In the genomic region with DNA sequence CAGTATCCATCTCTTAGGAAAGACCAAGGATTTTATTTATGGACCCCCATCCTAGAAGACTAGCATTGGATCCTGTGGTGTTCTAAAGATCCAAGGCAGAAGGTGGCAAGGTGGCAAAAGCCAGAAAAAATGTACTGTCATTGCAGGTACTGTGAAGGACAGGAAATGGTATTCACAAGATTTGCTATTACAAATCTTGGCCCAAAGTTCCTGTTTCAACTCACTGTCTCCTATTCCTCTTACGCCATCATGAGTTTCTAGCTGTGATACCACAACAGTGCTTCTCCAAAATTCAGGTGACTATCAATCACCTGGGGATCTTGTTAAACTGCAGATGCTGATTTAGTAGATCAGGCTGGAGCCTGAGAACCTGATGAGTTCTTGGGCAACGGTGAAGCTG, we compare ENCODE assay signal across 17 cellular contexts. TPM values are rescaled to one million over a fixed set of nuclear protein-coding genes. Genes with fewer than 3 reads are reported as not detected.
A peak's percentile ranks its signal among the peaks of the same experiment; 100 is the strongest.
DNase-seq lines count a peak whose midpoint lies in the region; ATAC-seq and TF ChIP-seq lines count a peak whose summit lies in the region.
"Had no signal": no experiment of that assay in that cellular context is flagged by ENCODE, and none has a peak within 500 bp of the region (broad histone marks: within the 10 kb centered on the region; RNA-seq: fewer than 3 reads in every experiment).

No MANE protein-coding gene starts in this region.

- CTCF ChIA-PET in activated CD8-positive, alpha-beta memory T cell treated with anti-CD3 and anti-CD28 coated beads, Interleukin-2, amount 10 ng/mL, durations not matched to agents 7 days and 5 days (lab: Charles Lee) = interaction anchor here (0.8 to 2.8 kb wide), 7 partner anchors 8 to 244 kb away, joined by 3 to 16 read pairs (median 3); no protein-coding TSS in a partner anchor
- CTCF ChIA-PET in T-cell (lab: Charles Lee) = interaction anchor here in 1 of 2 donors (0.6 to 1.1 kb wide), 2 partner anchors 11 to 22 kb away, joined by 3 read pairs; partner anchors contain the start of gene ACP6

- peaks cover 41% of the 10 kb centered on the region for H3K36me3 Mint-ChIP-seq in activated CD8-positive, alpha-beta memory T cell treated with anti-CD3 and anti-CD28 coated beads, Interleukin-2, amount 10 ng/mL, durations not matched to agents 7 days and 5 days
- peaks cover 33% of the 10 kb centered on the region for H3K36me3 Mint-ChIP-seq in T-cell
- peaks cover 4% of the 10 kb centered on the region for H3K36me3 Mint-ChIP-seq in central memory CD8-positive, alpha-beta T cell (ENCODE audit: insufficient read depth)

- peak overlapping the region; percentile 3 to 77 (median 53) for H3K27ac ChIP-seq in upper lobe of left lung
- H3K27ac ChIP-seq: BLaER1, thyroid gland had no signal

- no peaks in the 10 kb centered on the region for H3K27me3 Mint-ChIP-seq in activated CD8-positive, alpha-beta memory T cell treated with anti-CD3 and anti-CD28 coated beads, Interleukin-2, amount 10 ng/mL, durations not matched to agents 7 days and 5 days
- H3K27me3 Mint-ChIP-seq in T-cell = no peaks in the 10 kb centered on the region
- H3K27me3 Mint-ChIP-seq in central memory CD8-positive, alpha-beta T cell = no peaks in the 10 kb centered on the region
- H3K27me3 Mint-ChIP-seq: stimulated activated naive B cell treated with anti-CD40 and anti-IgM and Interleukin-4, amounts not matched to agents 10 μg/mL and 1 μg/mL and 100 μg/mL, for 72 hours had no signal

- DNase-seq in activated CD8-positive, alpha-beta memory T cell treated with anti-CD3 and anti-CD28 coated beads, Interleukin-2, amount 10 ng/mL, durations not matched to agents 7 days and 5 days = no peak
- DNase-seq in activated CD8-positive, alpha-beta memory T cell treated with anti-CD3 and anti-CD28 coated beads, Interleukin-2, amount 50 U/mL, for 4 hours = no peak
- DNase-seq in T-cell (no peak), upper lobe of left lung (no peak), SHP77 (lab: John Stamatoyannopoulos, UW) (no peak), cortex of kidney (lab: John Stamatoyannopoulos, UW) (no peak)
- DNase-seq in central memory CD8-positive, alpha-beta T cell (ENCODE audit: low spot score in 2 of 2) = no peak
- DNase-seq: activated T-cell treated with anti-CD3 and anti-CD28 coated beads, Interleukin-2, amount 50 U/mL, for 4 hours; DMS 273 treated with DMSO at 0.1 percent for 48 hours; NCI-H1417 treated with DMSO at 0.1 percent for 48 hours; stimulated activated CD4-positive, alpha-beta T cell treated with anti-CD3 and anti-CD28 coated beads, Interleukin-2, amount 100 ng/mL, for 24 hours; stimulated activated naive B cell treated with anti-CD40 and anti-IgM and Interleukin-4, amounts not matched to agents 10 μg/mL and 1 μg/mL and 100 μg/mL, for 72 hours; thyroid gland had no signal

- H3K27me3 ChIP-seq in upper lobe of left lung = no peaks in the 10 kb centered on the region
- H3K27me3 ChIP-seq: BLaER1, thyroid gland had no signal

- no peak overlapping the region for H3K4me3 Mint-ChIP-seq in activated CD8-positive, alpha-beta memory T cell treated with anti-CD3 and anti-CD28 coated beads, Interleukin-2, amount 10 ng/mL, durations not matched to agents 7 days and 5 days
- no peak overlapping the region for H3K4me3 Mint-ChIP-seq in T-cell
- H3K4me3 Mint-ChIP-seq in central memory CD8-positive, alpha-beta T cell = peak overlapping the region; percentile 7
- H3K4me3 Mint-ChIP-seq: brain; stimulated activated naive B cell treated with anti-CD40 and anti-IgM and Interleukin-4, amounts not matched to agents 10 μg/mL and 1 μg/mL and 100 μg/mL, for 72 hours had no signal

- peaks cover 7 to 59% (median 28%) of the 10 kb centered on the region in 4 donors for H3K36me3 ChIP-seq in upper lobe of left lung

- no peaks in the 10 kb centered on the region for H3K9me3 ChIP-seq in upper lobe of left lung
- H3K9me3 ChIP-seq: BLaER1, thyroid gland had no signal

- POLR2A ChIA-PET in T-cell (lab: Charles Lee) = no interaction called here

- no peaks in the 10 kb centered on the region for H3K4me1 ChIP-seq in upper lobe of left lung

- H3K9me3 Mint-ChIP-seq in activated CD8-positive, alpha-beta memory T cell treated with anti-CD3 and anti-CD28 coated beads, Interleukin-2, amount 10 ng/mL, durations not matched to agents 7 days and 5 days (ENCODE audit: low read depth) = no peaks in the 10 kb centered on the region
- H3K9me3 Mint-ChIP-seq in T-cell = no peaks in the 10 kb centered on the region
- H3K9me3 Mint-ChIP-seq in central memory CD8-positive, alpha-beta T cell = no peaks in the 10 kb centered on the region
- H3K9me3 Mint-ChIP-seq: activated T-cell treated with anti-CD3 and anti-CD28 coated beads, Interleukin-2, amount 50 U/mL, for 4 hours; brain; stimulated activated naive B cell treated with anti-CD40 and anti-IgM and Interleukin-4, amounts not matched to agents 10 μg/mL and 1 μg/mL and 100 μg/mL, for 72 hours had no signal

- TF ChIP-seq EP300 in upper lobe of left lung (IDR thresholded peaks at IDR 0.05) = no peak

- H3K27ac Mint-ChIP-seq in activated CD8-positive, alpha-beta memory T cell treated with anti-CD3 and anti-CD28 coated beads, Interleukin-2, amount 10 ng/mL, durations not matched to agents 7 days and 5 days = peak overlapping the region; percentile 88
- peak overlapping the region; percentile 68 to 85 for H3K27ac Mint-ChIP-seq in T-cell
- H3K27ac Mint-ChIP-seq in central memory CD8-positive, alpha-beta T cell (ENCODE audit: low read depth) = peak overlapping the region; percentile 50
- H3K27ac Mint-ChIP-seq: brain; stimulated activated naive B cell treated with anti-CD40 and anti-IgM and Interleukin-4, amounts not matched to agents 10 μg/mL and 1 μg/mL and 100 μg/mL, for 72 hours had no signal

- H3K4me1 Mint-ChIP-seq in activated CD8-positive, alpha-beta memory T cell treated with anti-CD3 and anti-CD28 coated beads, Interleukin-2, amount 10 ng/mL, durations not matched to agents 7 days and 5 days = peaks cover 59% of the 10 kb centered on the region
- peaks cover 45 to 54% (median 48%) of the 10 kb centered on the region in 3 donors for H3K4me1 Mint-ChIP-seq in T-cell
- H3K4me1 Mint-ChIP-seq in central memory CD8-positive, alpha-beta T cell = peaks cover 41% of the 10 kb centered on the region
- H3K4me1 Mint-ChIP-seq: stimulated activated naive B cell treated with anti-CD40 and anti-IgM and Interleukin-4, amounts not matched to agents 10 μg/mL and 1 μg/mL and 100 μg/mL, for 72 hours had no signal

- no peak for TF ChIP-seq POLR2A in upper lobe of left lung (IDR thresholded peaks at IDR 0.05)

- no peak for TF ChIP-seq CTCF in upper lobe of left lung (IDR thresholded peaks at IDR 0.05)

- no peak overlapping the region for H3K4me3 ChIP-seq in upper lobe of left lung
- H3K4me3 ChIP-seq: BLaER1, lung, thyroid gland had no signal

- WGBS in upper lobe of left lung, 2 donors = 76 to 79% methylated on average over 2 of the region's 2 CpGs

- ATAC-seq in activated CD8-positive, alpha-beta memory T cell treated with anti-CD3 and anti-CD28 coated beads, Interleukin-2, amount 10 ng/mL, durations not matched to agents 7 days and 5 days = no peak
- no peak for ATAC-seq in T-cell (replicated peaks in 1 of 4)
- peak; percentile 59 for ATAC-seq in central memory CD8-positive, alpha-beta T cell (replicated peaks; ENCODE audit: extremely low read depth, poor library complexity, severe bottlenecking)
- peak in 1 of 2 donors; percentile 26 for ATAC-seq in upper lobe of left lung (ENCODE audit: low FRiP score in 2 of 2)
- no peak for ATAC-seq in GM21717 (IDR thresholded peaks at IDR 0.05; ENCODE audit: unreplicated experiment)
- ATAC-seq: stimulated activated naive B cell treated with anti-CD40 and anti-IgM and Interleukin-4, amounts not matched to agents 10 μg/mL and 1 μg/mL and 100 μg/mL, for 72 hours had no signal

RNA-seq across cellular contexts. Expression of gene ACP6, which starts 21.4 kb away (rescaled TPM):
- 10 to 100 TPM; 11.2 to 20.3 TPM for total RNA-seq in activated CD8-positive, alpha-beta memory T cell treated with anti-CD3 and anti-CD28 coated beads, Interleukin-2, amount 10 ng/mL, durations not matched to agents 7 days and 5 days
- total RNA-seq in T-cell = 10 to 100 TPM; 10.0 to 21.5 (median 19.4) TPM
- 10 to 100 TPM in 5 of 6 donors, 1 to 10 TPM in 1; 8.1 to 60.8 (median 21.6) TPM for total RNA-seq in upper lobe of left lung
